In genomic region chr19:38135150-38135998, GRCh38 we compare ENCODE assay signal across 2 cellular contexts.
TF ChIP-seq lines count a peak whose summit lies in the region.

No MANE protein-coding gene starts in this region.

TF ChIP-seq in HEK293, 187 proteins besides CTCF, POLR2A, EP300 and RAD21 (continued from another document):
- TF ChIP-seq ZNF280D (tag by site-specific recombination; IDR thresholded peaks at IDR 0.05) (no peak), EGR2 (tag by site-specific recombination; IDR thresholded peaks at IDR 0.05; ENCODE audit: low read depth) (peak; percentile 97), KLF1 (tag by site-specific recombination; IDR thresholded peaks at IDR 0.05) (peak; percentile 77), PRDM10 (tag by site-specific recombination; IDR thresholded peaks at IDR 0.05) (0 out of 2 replicates have a peak, but pooled peaks have one; percentile 17)

TF ChIP-seq in WTC11, 78 proteins besides CTCF, POLR2A, EP300 and RAD21 (continued from another document):
- no peak for TF ChIP-seq PRDM15 (CRISPR knock-in tag; IDR thresholded peaks at IDR 0.05)
- TF ChIP-seq CDX4 (CRISPR knock-in tag; IDR thresholded peaks at IDR 0.05; ENCODE audit: borderline replicate concordance) = no peak
- no peak for TF ChIP-seq ESRRA (CRISPR knock-in tag; IDR thresholded peaks at IDR 0.05; ENCODE audit: borderline replicate concordance)
- no peak for TF ChIP-seq SMAD4 (CRISPR knock-in tag; IDR thresholded peaks at IDR 0.05)
- TF ChIP-seq EMX1 (CRISPR knock-in tag; IDR thresholded peaks at IDR 0.05) = no peak
- no peak for TF ChIP-seq HMGA2 (CRISPR knock-in tag; IDR thresholded peaks at IDR 0.05)
- TF ChIP-seq ATF3 (CRISPR knock-in tag; conservative IDR thresholded peaks at IDR 0.05) = no peak
- no peak for TF ChIP-seq TCF7 (CRISPR knock-in tag; IDR thresholded peaks at IDR 0.05; ENCODE audit: low read depth)
- TF ChIP-seq TEAD1 (CRISPR knock-in tag; IDR thresholded peaks at IDR 0.05) = no peak
- TF ChIP-seq ZMAT4 (CRISPR knock-in tag; IDR thresholded peaks at IDR 0.05) = no peak
- no peak for TF ChIP-seq JUN (CRISPR knock-in tag; IDR thresholded peaks at IDR 0.05)
